Comparison of ENCODE assay signal across 2 cellular contexts in genomic region chr14:88866305-88866704, GRCh38.
TF ChIP-seq lines count a peak whose summit lies in the region.

No MANE protein-coding gene starts in this region.

TF ChIP-seq in GM23338, 12 proteins besides CTCF, POLR2A, EP300 and RAD21:
- no peak for TF ChIP-seq ZNF462 (CRISPR knock-in tag; IDR thresholded peaks at IDR 0.05)
- TF ChIP-seq NANOG (IDR thresholded peaks at IDR 0.05; ENCODE audit: borderline replicate concordance): no peak
- no peak for TF ChIP-seq STAT1 (IDR thresholded peaks at IDR 0.05; ENCODE audit: unreplicated experiment)
- TF ChIP-seq EZH2 (IDR thresholded peaks at IDR 0.05; ENCODE audit: low read depth, unreplicated experiment): no peak
- no peak for TF ChIP-seq ZNF331 (CRISPR knock-in tag; IDR thresholded peaks at IDR 0.05; ENCODE audit: low read depth)
- no peak for TF ChIP-seq REST (IDR thresholded peaks at IDR 0.05; ENCODE audit: unreplicated experiment)
- TF ChIP-seq EZH2phosphoT487 (IDR thresholded peaks at IDR 0.05; ENCODE audit: unreplicated experiment): no peak
- TF ChIP-seq ZNF114 (CRISPR knock-in tag; IDR thresholded peaks at IDR 0.05): no peak
- no peak for TF ChIP-seq JUNB (IDR thresholded peaks at IDR 0.05; ENCODE audit: unreplicated experiment)

TF ChIP-seq in WTC11, 78 proteins besides CTCF, POLR2A, EP300 and RAD21:
- TF ChIP-seq ERG (CRISPR knock-in tag; IDR thresholded peaks at IDR 0.05): no peak
- TF ChIP-seq FOXP1 (CRISPR knock-in tag; IDR thresholded peaks at IDR 0.05; ENCODE audit: borderline replicate concordance): no peak
